ENCODE assay signal across 7 cellular contexts in the genomic region with DNA sequence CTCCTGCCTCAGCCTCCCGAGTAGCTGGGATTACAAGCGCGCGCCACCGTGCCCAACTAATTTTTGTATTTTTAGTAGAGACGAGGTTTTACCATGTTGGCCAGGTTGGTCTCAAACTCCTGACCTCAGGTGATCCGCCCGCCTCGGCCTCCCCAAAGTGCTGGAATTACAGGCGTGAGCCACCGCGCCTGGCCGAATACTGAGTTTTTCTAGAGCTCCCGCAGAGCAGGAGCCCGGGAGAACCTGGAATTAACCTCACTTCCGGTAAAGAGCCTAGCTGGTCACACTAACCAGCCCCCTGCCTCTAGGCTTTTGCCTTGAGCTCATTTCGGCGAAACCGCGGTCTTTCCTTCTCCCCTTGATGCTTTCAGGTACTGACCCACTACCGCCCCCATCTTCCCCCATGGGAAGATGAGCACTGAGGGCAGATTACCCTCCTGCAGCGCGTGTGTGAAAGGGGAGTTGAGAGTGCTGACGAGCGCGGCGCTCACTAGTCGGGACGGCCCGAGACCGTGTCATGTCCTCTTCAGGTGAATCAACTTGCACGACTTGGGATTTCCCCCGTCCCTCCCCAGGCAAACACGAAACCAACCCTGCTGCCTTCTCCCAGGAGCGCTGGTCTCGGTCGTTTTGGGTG. TPM values are rescaled to one million over a fixed set of nuclear protein-coding genes. Genes with fewer than 3 reads are reported as not detected.
A peak's percentile ranks its signal among the peaks of the same experiment; 100 is the strongest.
DNase-seq lines count a peak whose midpoint lies in the region; FAIRE-seq and TF ChIP-seq lines count a peak whose summit lies in the region.

No MANE protein-coding gene starts in this region.

- no peak for TF ChIP-seq POLR2A in lower leg skin (IDR thresholded peaks at IDR 0.05)

- H3K4me3 ChIP-seq in bronchial epithelial cell (ENCODE audit: low read depth, low read length) (peak overlapping the region; percentile 79), lower leg skin (ENCODE audit: low read depth, poor library complexity, severe bottlenecking) (peak overlapping the region; percentile 51)

- H3K36me3 Mint-ChIP-seq in HFFc6 (ENCODE audit: low read depth), result peaks cover 16% of the 10 kb centered on the region

- H3K36me3 ChIP-seq in bronchial epithelial cell (ENCODE audit: control insufficient read depth, insufficient read depth, low read length), result peaks cover 13% of the 10 kb centered on the region

- no peaks in the 10 kb centered on the region for H3K9me3 Mint-ChIP-seq in HFFc6

- in situ Hi-C loops in GM13977 (cut with MboI; ENCODE audit: low pct_unique_long_range_greater_than_20kb, low sequenced_read_pairs, unreplicated experiment), result no loop called here

- whole genome bisulfite sequencing in lower leg skin, 2 donors, result 2 to 3% methylated on average over 37 of the region's 37 CpGs

- intact Hi-C loops in lower leg skin (cut with DNase I; ENCODE audit: low total_unique reads), result no loop called here

- H3K27me3 ChIP-seq in bronchial epithelial cell (ENCODE audit: control insufficient read depth, insufficient read depth, low read length), result no peaks in the 10 kb centered on the region

- peak overlapping the region; percentile 95 for H3K27ac Mint-ChIP-seq in HFFc6

- peak overlapping the region; percentile 100 for H3K27ac ChIP-seq in VCaP

- DNase-seq in GM13977 (ENCODE audit: low spot score) (peak; percentile 88), HFFc6 (peak; percentile 47), NCI-H1417 (lab: John Stamatoyannopoulos, UW) (peak; percentile 57 to 85 (median 81)), bronchial epithelial cell (ENCODE audit: low read depth) (peak; percentile 91), lower leg skin (ENCODE audit: low spot score in 2 of 2) (peak; percentile 68 to 93)
- DNase-seq in stimulated activated CD8-positive, alpha-beta memory T cell treated with anti-CD3 and anti-CD28 coated beads, Interleukin-12 subunit alpha, Interleukin-12 subunit beta, amount 100 ng/mL, for 4 hours (ENCODE audit: low read depth), result peak; percentile 74

- no peak for FAIRE-seq in bronchial epithelial cell (lab: Jason Lieb, UNC)

- peak overlapping the region; percentile 95 for H3K4me3 Mint-ChIP-seq in HFFc6

- TF ChIP-seq CTCF in GM13977 (IDR thresholded peaks at IDR 0.05; ENCODE audit: extremely low read depth, insufficient read depth, missing control alignments), result peak; percentile 36
- TF ChIP-seq CTCF in HFFc6 (IDR thresholded peaks at IDR 0.05), result peak; percentile 65
- peak; percentile 34 for TF ChIP-seq CTCF in VCaP (conservative IDR thresholded peaks at IDR 0.05)
- peak; percentile 36 for TF ChIP-seq CTCF in bronchial epithelial cell (IDR thresholded peaks at IDR 0.05; ENCODE audit: insufficient read depth, low read length, severe bottlenecking)
- TF ChIP-seq CTCF in lower leg skin (IDR thresholded peaks at IDR 0.05), result no peak

- peaks cover 44% of the 10 kb centered on the region for H3K4me1 Mint-ChIP-seq in HFFc6 (ENCODE audit: low read depth)

- peaks cover 19% of the 10 kb centered on the region for H3K27me3 Mint-ChIP-seq in HFFc6 (ENCODE audit: insufficient read depth)

RNA-seq across cellular contexts. Expression of gene NEK8, which starts 0.7 kb away (rescaled TPM):
- total RNA-seq in HFFc6 (2021; fragmentation: NEBNext Ultra II Directional; extraction: Animal tissue kit (Norgen Biotek cat#: 25700)), result 1 to 10 TPM; 1.9 to 3.1 (median 2.5) TPM
- total RNA-seq in bronchial epithelial cell (3.1 and 3.2 TPM in 2 replicates), lower leg skin (1 to 10 TPM; 2.1 to 9.5 (median 4.4) TPM)

RNA-seq across cellular contexts. Expression of gene TLCD1, which starts 1.8 kb away (rescaled TPM):
- 10 to 100 TPM in 4 of 6 experiments, 1 to 10 TPM in 2; 8.0 to 14.6 (median 11.3) TPM for total RNA-seq in HFFc6 (2021; fragmentation: NEBNext Ultra II Directional; extraction: Animal tissue kit (Norgen Biotek cat#: 25700))
- total RNA-seq in bronchial epithelial cell (6.5 and 7.4 TPM in 2 replicates), lower leg skin (10 to 100 TPM in 3 of 4 donors, 1 to 10 TPM in 1; 9.4 to 33.6 (median 23.5) TPM)

RNA-seq across cellular contexts. Expression of gene RPL23A, which starts 8.1 kb away (rescaled TPM):
- total RNA-seq in HFFc6 (2021; fragmentation: NEBNext Ultra II Directional; extraction: Animal tissue kit (Norgen Biotek cat#: 25700)), result 1,000 to 10,000 TPM; 1,227 to 1,529 (median 1,391) TPM
- total RNA-seq in bronchial epithelial cell (928 and 1,097 TPM in 2 replicates), lower leg skin (100 to 1,000 TPM; 538 to 966 (median 735) TPM)

RNA-seq across cellular contexts. Expression of gene RAB34, which starts 10.2 kb away (rescaled TPM):
- 100 to 1,000 TPM; 161 to 219 (median 192) TPM for total RNA-seq in HFFc6 (2021; fragmentation: NEBNext Ultra II Directional; extraction: Animal tissue kit (Norgen Biotek cat#: 25700))
- total RNA-seq in bronchial epithelial cell, result 42.5 and 68.7 TPM in 2 replicates
- 100 to 1,000 TPM in 2 of 4 donors, 10 to 100 TPM in 2; 76.6 to 138 (median 103) TPM for total RNA-seq in lower leg skin

RNA-seq across cellular contexts. Expression of gene TRAF4, which starts 16.0 kb away (rescaled TPM):
- 10 to 100 TPM; 48.0 to 61.3 (median 53.8) TPM for total RNA-seq in HFFc6 (2021; fragmentation: NEBNext Ultra II Directional; extraction: Animal tissue kit (Norgen Biotek cat#: 25700))
- total RNA-seq in bronchial epithelial cell, result 32.0 and 36.6 TPM in 2 replicates
- 10 to 100 TPM; 11.0 to 30.9 (median 21.8) TPM for total RNA-seq in lower leg skin

Comparison
In these comparisons a context has a peak if more than half of its experiments do, and no peak if none do; other contexts are left out.
1. Peak in every context shown above with its lines: DNase-seq, H3K4me3 ChIP-seq and H3K27ac ChIP-seq.
2. CTCF ChIP-seq: peak in GM13977 (single experiment), HFFc6 (single experiment), VCaP (single experiment) and bronchial epithelial cell (single experiment); none in lower leg skin (0 of 3).